8 cellular contexts compared by ENCODE assay signal in the genomic region with DNA sequence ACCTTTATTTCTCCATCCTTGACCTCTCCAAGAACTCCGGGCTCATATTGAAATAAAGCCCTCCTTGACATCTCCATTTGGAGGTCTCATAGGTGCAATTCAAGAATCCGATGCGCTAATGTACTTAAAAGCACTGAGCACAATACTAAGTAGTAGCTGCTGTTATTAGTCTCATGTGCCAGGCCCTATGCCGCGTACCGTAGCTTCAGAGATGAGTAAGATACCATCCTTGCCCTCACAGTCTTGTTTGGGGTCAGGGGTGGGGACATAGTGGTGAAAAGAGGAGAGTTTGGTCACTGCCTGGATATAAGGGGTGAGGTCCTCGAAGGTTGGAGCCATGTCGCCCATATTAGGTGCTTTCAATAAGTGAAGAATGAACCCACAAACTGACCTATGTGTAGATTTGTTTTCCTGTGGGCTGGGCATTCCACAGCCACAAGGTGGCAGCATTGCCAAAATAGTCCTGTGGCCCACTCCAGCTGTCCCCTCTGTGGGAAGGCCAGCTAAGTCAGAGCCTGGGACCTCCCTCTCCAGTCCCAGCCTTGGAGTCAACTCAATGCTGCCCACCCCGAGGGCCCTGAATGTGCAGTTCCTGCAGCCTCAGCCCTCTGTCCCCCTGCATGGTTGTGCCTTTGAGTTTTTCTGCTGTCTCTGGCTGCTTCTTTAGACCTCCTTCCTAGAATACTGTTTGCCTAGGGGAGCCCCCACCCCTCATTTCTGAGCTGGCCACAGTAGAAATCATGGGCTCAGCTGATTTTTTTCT. TPM values are rescaled to one million over a fixed set of nuclear protein-coding genes. Genes with fewer than 3 reads are reported as not detected.
A peak's percentile ranks its signal among the peaks of the same experiment; 100 is the strongest.
DNase-seq lines count a peak whose midpoint lies in the region; ATAC-seq, FAIRE-seq and TF ChIP-seq lines count a peak whose summit lies in the region.

No MANE protein-coding gene starts in this region.

- H3K27me3 ChIP-seq in testis: no peaks in the 10 kb centered on the region

- ATAC-seq in A549 (peak; percentile 96 to 99), HG03342 (IDR thresholded peaks at IDR 0.05; ENCODE audit: unreplicated experiment) (peak; percentile 42), mucosa of descending colon (peak; percentile 85)

- 44% methylated on average over 9 of the region's 9 CpGs for WGBS in A549 (ENCODE audit: missing lambda C conversion rate)
- 49 to 62% methylated on average over 9 of the region's 9 CpGs for WGBS in testis, 2 donors

- H3K27ac ChIP-seq in A549: no peak overlapping the region
- peak overlapping the region in 1 of 2 donors; percentile 11 for H3K27ac ChIP-seq in testis

- no peaks in the 10 kb centered on the region for H3K36me3 ChIP-seq in mucosa of descending colon (ENCODE audit: low read depth)
- H3K36me3 ChIP-seq in testis (ENCODE audit: low read depth, missing control alignments): no peaks in the 10 kb centered on the region

- peak; percentile 60 to 63 for DNase-seq in A549 (ENCODE audit: low read depth in 1 of 2, low spot score in 1 of 2)
- peak; percentile 30 to 76 for DNase-seq in NOMO-1 (lab: John Stamatoyannopoulos, UW; ENCODE audit: unreplicated experiment in 2 of 2)
- DNase-seq in activated T-cell treated with anti-CD3 and anti-CD28 coated beads for 1 hour (ENCODE audit: low read depth): peak; percentile 42
- DNase-seq in erythroblast (lab: John Stamatoyannopoulos, UW): peak; percentile 73 to 87
- peak; percentile 73 to 88 (median 83) for DNase-seq in mucosa of descending colon
- peak; percentile 90 for DNase-seq in testis

- intact Hi-C loops in mucosa of descending colon (cut with DNase I, micrococcal nuclease) (loop anchor here (2.0 to 10.0 kb wide), 2 partner anchors 164 to 170 kb away; no protein-coding TSS in a partner anchor), testis (cut with DNase I; ENCODE audit: low total_unique reads) (loop anchor here (10.0 kb wide), 1 partner anchor 124 kb away; no protein-coding TSS in a partner anchor)

- TF ChIP-seq CTCF in A549 (IDR thresholded peaks at IDR 0.05) (peak; percentile 70), GM12875 (IDR thresholded peaks at IDR 0.05; ENCODE audit: borderline replicate concordance, insufficient read depth, low read depth, low read length) (peak; percentile 84), mucosa of descending colon (IDR thresholded peaks at IDR 0.05) (peak; percentile 74), testis (IDR thresholded peaks at IDR 0.05) (peak; percentile 85 to 88 (median 86))

- CTCF ChIA-PET in A549 (lab: Yijun Ruan, JAX): interaction anchor here (0.6 to 3.7 kb wide), 47 partner anchors 9 to 764 kb away, joined by 3 to 22 read pairs (median 3); no protein-coding TSS in a partner anchor

- peak; percentile 79 to 87 for TF ChIP-seq RAD21 in A549 (conservative IDR thresholded peaks at IDR 0.05 in 1 of 2, IDR thresholded peaks at IDR 0.05 in 1 of 2)

- H3K4me3 ChIP-seq in A549: no peak overlapping the region
- no peak overlapping the region for H3K4me3 ChIP-seq in GM12875 (ENCODE audit: low read depth, low read length)
- no peak overlapping the region for H3K4me3 ChIP-seq in mucosa of descending colon
- H3K4me3 ChIP-seq in testis: no peak overlapping the region

- TF ChIP-seq POLR2A in A549 (IDR thresholded peaks at IDR 0.05; ENCODE audit: low read length) (no peak), erythroblast (IDR thresholded peaks at IDR 0.05; ENCODE audit: low read length) (no peak), testis (IDR thresholded peaks at IDR 0.05) (no peak)

- no peak for TF ChIP-seq EP300 in A549 (IDR thresholded peaks at IDR 0.05)

- H3K4me1 ChIP-seq in A549: no peaks in the 10 kb centered on the region
- H3K4me1 ChIP-seq in mucosa of descending colon (ENCODE audit: low read depth): peaks cover 19% of the 10 kb centered on the region
- peaks cover 10% of the 10 kb centered on the region for H3K4me1 ChIP-seq in testis

- H3K9me3 ChIP-seq in A549: no peaks in the 10 kb centered on the region
- no peaks in the 10 kb centered on the region for H3K9me3 ChIP-seq in mucosa of descending colon
- H3K9me3 ChIP-seq in testis: no peaks in the 10 kb centered on the region

- H3K4me2 ChIP-seq in A549: no peak overlapping the region

- FAIRE-seq in A549 (lab: Jason Lieb, UNC): no peak

- POLR2A ChIA-PET in A549 (lab: Yijun Ruan, JAX): interaction anchor here (1.0 kb wide), 1 partner anchor 170 kb away, joined by 5 read pairs; no protein-coding TSS in a partner anchor

TF ChIP-seq in A549, 52 proteins besides CTCF, POLR2A, EP300 and RAD21:
- TF ChIP-seq JUNB (IDR thresholded peaks at IDR 0.05) (no peak), CEBPB (IDR thresholded peaks at IDR 0.05) (no peak), ZNF302 (CRISPR knock-in tag; IDR thresholded peaks at IDR 0.05) (no peak), GATA3 (IDR thresholded peaks at IDR 0.05; ENCODE audit: borderline replicate concordance) (no peak), SMC3 (IDR thresholded peaks at IDR 0.05) (peak; percentile 69), EHMT2 (IDR thresholded peaks at IDR 0.05; ENCODE audit: low read depth) (no peak), CBX2 (IDR thresholded peaks at IDR 0.05; ENCODE audit: borderline replicate concordance, low read depth) (no peak), HDAC2 (IDR thresholded peaks at IDR 0.05) (no peak)
- TF ChIP-seq, protein P1, sequence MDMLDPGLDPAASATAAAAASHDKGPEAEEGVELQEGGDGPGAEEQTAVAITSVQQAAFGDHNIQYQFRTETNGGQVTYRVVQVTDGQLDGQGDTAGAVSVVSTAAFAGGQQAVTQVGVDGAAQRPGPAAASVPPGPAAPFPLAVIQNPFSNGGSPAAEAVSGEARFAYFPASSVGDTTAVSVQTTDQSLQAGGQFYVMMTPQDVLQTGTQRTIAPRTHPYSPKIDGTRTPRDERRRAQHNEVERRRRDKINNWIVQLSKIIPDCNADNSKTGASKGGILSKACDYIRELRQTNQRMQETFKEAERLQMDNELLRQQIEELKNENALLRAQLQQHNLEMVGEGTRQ (IDR thresholded peaks at IDR 0.05): no peak

RNA-seq across cellular contexts. Expression of a gene that starts 6.5 kb away (rescaled TPM):
- 21.3 and 23.0 TPM in 2 replicates for polyA plus RNA-seq in A549 (2011; rRNA removed)
- 40.2 and 41.6 TPM in 2 replicates for polyA plus RNA-seq in A549 (2012; cell fraction: cytosol; rRNA removed)
- polyA plus RNA-seq in A549 (2012; cell fraction: nucleus; rRNA removed): 33.1 and 39.1 TPM in 2 replicates
- polyA plus RNA-seq in A549 (2017; fragmentation: RNase III; extraction: RNeasy Plus Mini Kit Qiagen cat#74134 plus additional on column Dnase treatment): 17.0 to 17.9 TPM (median 17.8 TPM) in 3 replicates
- 15.8 and 17.7 TPM in 2 replicates for polyA minus RNA-seq in A549 (2011; rRNA and poly(A)+ RNA removed)
- 10 to 100 TPM in 2 of 3 donors, 1 to 10 TPM in 1; 10.0 to 21.3 (median 14.8) TPM for total RNA-seq in mucosa of descending colon
- 10 to 100 TPM; 16.9 to 20.9 TPM for total RNA-seq in testis
- 16.8 TPM for polyA plus RNA-seq in testis (ENCODE audit: insufficient read depth, low read depth, low replicate concordance)

RNA-seq across cellular contexts. Expression of a gene that starts 27.5 kb away (rescaled TPM):
- polyA plus RNA-seq in A549 (2011; rRNA removed) (4.5 and 7.4 TPM in 2 replicates), A549 (2017; fragmentation: RNase III; extraction: RNeasy Plus Mini Kit Qiagen cat#74134 plus additional on column Dnase treatment) (4.5 to 5.4 TPM (median 4.9 TPM) in 3 replicates), testis (ENCODE audit: insufficient read depth, low read depth, low replicate concordance) (3.6 TPM)
- 4.4 and 5.1 TPM in 2 replicates for polyA plus RNA-seq in A549 (2012; cell fraction: cytosol; rRNA removed)
- polyA plus RNA-seq in A549 (2012; cell fraction: nucleus; rRNA removed): 6.4 and 6.6 TPM in 2 replicates
- 13.1 and 14.3 TPM in 2 replicates for polyA minus RNA-seq in A549 (2011; rRNA and poly(A)+ RNA removed)
- total RNA-seq in mucosa of descending colon (10 to 100 TPM; 18.5 to 24.8 (median 21.5) TPM), testis (1 to 10 TPM; 5.7 to 5.9 TPM)

RNA-seq across cellular contexts. Expression of a gene that starts 41.5 kb away (rescaled TPM):
- polyA plus RNA-seq in A549 (2011; rRNA removed) (22.7 and 23.8 TPM in 2 replicates), A549 (2017; fragmentation: RNase III; extraction: RNeasy Plus Mini Kit Qiagen cat#74134 plus additional on column Dnase treatment) (27.8 to 30.1 TPM (median 28.9 TPM) in 3 replicates), testis (ENCODE audit: insufficient read depth, low read depth, low replicate concordance) (31.6 TPM)
- 40.5 and 45.5 TPM in 2 replicates for polyA plus RNA-seq in A549 (2012; cell fraction: cytosol; rRNA removed)
- 66.8 and 67.2 TPM in 2 replicates for polyA plus RNA-seq in A549 (2012; cell fraction: nucleus; rRNA removed)
- 19.7 and 20.5 TPM in 2 replicates for polyA minus RNA-seq in A549 (2011; rRNA and poly(A)+ RNA removed)
- total RNA-seq in mucosa of descending colon (10 to 100 TPM; 24.3 to 36.9 (median 31.4) TPM), testis (10 to 100 TPM; 40.3 to 49.4 TPM)

RNA-seq across cellular contexts. Expression of a gene that starts 41.7 kb away (rescaled TPM):
- 92.2 and 99.6 TPM in 2 replicates for polyA plus RNA-seq in A549 (2011; rRNA removed)
- polyA plus RNA-seq in A549 (2012; cell fraction: cytosol; rRNA removed): 39.8 and 46.4 TPM in 2 replicates
- 87.3 and 106 TPM in 2 replicates for polyA plus RNA-seq in A549 (2012; cell fraction: nucleus; rRNA removed)
- polyA plus RNA-seq in A549 (2017; fragmentation: RNase III; extraction: RNeasy Plus Mini Kit Qiagen cat#74134 plus additional on column Dnase treatment): 43.1 to 47.1 TPM (median 45.1 TPM) in 3 replicates
- 105 and 114 TPM in 2 replicates for polyA minus RNA-seq in A549 (2011; rRNA and poly(A)+ RNA removed)
- total RNA-seq in mucosa of descending colon: 10 to 100 TPM; 73.8 to 88.1 (median 79.2) TPM
- 100 to 1,000 TPM; 105 to 122 TPM for total RNA-seq in testis
- polyA plus RNA-seq in testis (ENCODE audit: insufficient read depth, low read depth, low replicate concordance): 88.4 TPM

RNA-seq across cellular contexts. Expression of a gene that starts 45.1 kb away (rescaled TPM):
- polyA plus RNA-seq in A549 (2011; rRNA removed) (11.9 and 17.3 TPM in 2 replicates), A549 (2017; fragmentation: RNase III; extraction: RNeasy Plus Mini Kit Qiagen cat#74134 plus additional on column Dnase treatment) (16.5 to 19.7 TPM (median 17.5 TPM) in 3 replicates), testis (ENCODE audit: insufficient read depth, low read depth, low replicate concordance) (102 TPM)
- polyA plus RNA-seq in A549 (2012; cell fraction: cytosol; rRNA removed): 25.4 and 31.5 TPM in 2 replicates
- 28.4 and 28.9 TPM in 2 replicates for polyA plus RNA-seq in A549 (2012; cell fraction: nucleus; rRNA removed)
- polyA minus RNA-seq in A549 (2011; rRNA and poly(A)+ RNA removed): 17.9 and 19.2 TPM in 2 replicates
- total RNA-seq in mucosa of descending colon (100 to 1,000 TPM in 2 of 3 donors, 10 to 100 TPM in 1; 94.7 to 460 (median 217) TPM), testis (100 to 1,000 TPM; 212 to 221 TPM)

Comparison
In these comparisons a context has a peak if more than half of its experiments do, and no peak if none do; other contexts are left out.
1. ATAC-seq: peak in every context shown above with its lines; median percentile 98 in A549; 85 in mucosa of descending colon; 42 in HG03342.